In the genomic region with DNA sequence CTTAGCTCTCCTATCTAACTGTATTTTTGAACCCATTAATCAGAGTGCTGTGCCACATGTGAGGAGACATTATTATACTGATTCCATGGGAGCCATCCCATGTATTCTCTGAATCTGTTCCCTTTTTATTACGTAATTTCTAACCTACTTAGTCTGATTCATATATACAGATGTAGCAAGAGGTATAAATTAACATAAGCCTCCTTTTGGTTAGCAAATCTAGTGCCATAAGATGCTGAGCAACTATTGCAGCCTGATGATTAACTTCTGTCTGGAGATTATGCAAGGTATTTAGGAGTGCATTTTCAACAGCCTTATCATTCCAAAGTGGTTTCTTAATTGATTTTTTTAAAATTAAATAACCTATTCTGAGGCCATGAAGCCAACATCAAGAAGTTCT, we compare ENCODE assay signal across 15 cellular contexts.
DNase-seq lines count a peak whose midpoint lies in the region; FAIRE-seq and TF ChIP-seq lines count a peak whose summit lies in the region.
"Had no signal": no experiment of that assay in that cellular context is flagged by ENCODE, and none has a peak within 500 bp of the region (broad histone marks: within the 10 kb centered on the region; RNA-seq: fewer than 3 reads in every experiment).

No MANE protein-coding gene starts in this region.

- H3K36me3 Mint-ChIP-seq in osteocyte (ENCODE audit: unreplicated experiment): no peaks in the 10 kb centered on the region

- H3K27me3 Mint-ChIP-seq in osteocyte (ENCODE audit: unreplicated experiment): no peaks in the 10 kb centered on the region

- peak overlapping the region; percentile 44 for H3K27ac ChIP-seq in epithelial cell of prostate

- DNase-seq in EH (ENCODE audit: low read depth): peak; percentile 89
- DNase-seq in NCI-H226: peak; percentile 84
- peak; percentile 71 for DNase-seq in epithelial cell of prostate (ENCODE audit: low read depth, low spot score)
- DNase-seq in osteocyte (ENCODE audit: extremely low spot score, unreplicated experiment): no peak
- no peak for DNase-seq in frontal cortex (ENCODE audit: low spot score in 2 of 2)
- DNase-seq in HuH-7.5 (ENCODE audit: low spot score): no peak
- DNase-seq in pons (ENCODE audit: low spot score): no peak
- DNase-seq: activated CD4-positive, CD25-positive, alpha-beta regulatory T cell; anterior cingulate cortex; endodermal cell; KG1; NCI-H187 treated with DMSO at 0.1 percent for 48 hours; NCI-H82; stimulated activated CD4-positive, alpha-beta T cell treated with anti-CD3 and anti-CD28 coated beads, Interleukin-12 subunit alpha, Interleukin-12 subunit beta, amount 100 ng/mL, for 4 hours had no signal

- TF ChIP-seq CTCF in osteocyte (IDR thresholded peaks at IDR 0.05): no peak

- no peak for FAIRE-seq in frontal cortex (lab: Jason Lieb, UNC)
- FAIRE-seq: D721Med had no signal

- H3K4me1 Mint-ChIP-seq in osteocyte (ENCODE audit: unreplicated experiment): peaks cover 30% of the 10 kb centered on the region

- H3K9me3 Mint-ChIP-seq in osteocyte (ENCODE audit: unreplicated experiment): no peaks in the 10 kb centered on the region

- H3K4me3 Mint-ChIP-seq in osteocyte (ENCODE audit: unreplicated experiment): no peak overlapping the region
- H3K4me3 Mint-ChIP-seq: endodermal cell had no signal

- H3K27ac Mint-ChIP-seq in osteocyte (ENCODE audit: unreplicated experiment): peak overlapping the region; percentile 52
- H3K27ac Mint-ChIP-seq: endodermal cell had no signal

Comparison
In these comparisons a context has a peak if more than half of its experiments do, and no peak if none do; other contexts are left out.
1. DNase-seq: peak in EH (single experiment), NCI-H226 (single experiment) and epithelial cell of prostate (single experiment); none in osteocyte (single experiment), frontal cortex (0 of 2), HuH-7.5 (single experiment) and pons (single experiment).